ENCODE assay signal across 8 cellular contexts in the genomic region with DNA sequence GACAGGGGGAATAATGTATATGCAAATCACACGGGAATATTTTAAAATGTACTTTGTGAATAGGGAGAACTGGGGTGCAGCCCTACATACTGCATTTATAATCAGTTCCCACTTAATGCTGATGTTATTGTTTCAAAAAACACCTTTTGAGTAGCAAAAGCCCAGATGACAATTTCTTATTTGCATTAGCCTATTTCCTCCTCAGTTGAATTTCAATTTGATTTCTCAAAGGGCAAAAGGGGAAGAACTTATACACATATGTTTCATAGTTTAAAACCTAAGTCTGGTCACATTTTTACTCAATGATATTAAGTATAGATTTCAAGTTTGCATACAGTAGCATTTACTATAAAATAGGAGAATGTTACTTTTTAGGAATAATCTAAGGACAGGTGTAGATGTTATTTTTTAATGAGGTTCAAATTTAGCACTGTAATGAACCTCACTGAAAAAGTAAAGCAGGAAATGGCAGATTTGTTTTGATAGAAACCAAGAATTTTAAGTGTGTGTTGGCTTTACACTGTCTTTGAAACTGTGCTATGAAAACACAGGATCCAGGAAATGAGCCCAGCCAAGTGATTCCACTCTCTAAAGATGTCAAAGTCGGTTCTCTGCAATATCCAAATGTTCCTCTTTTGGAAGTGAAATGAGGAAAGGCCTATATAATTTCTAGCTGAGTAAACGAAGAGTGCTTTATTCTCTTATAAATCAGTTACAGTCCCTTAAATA.
DNase-seq lines count a peak whose midpoint lies in the region; ATAC-seq lines count a peak whose summit lies in the region.
"Had no signal": no experiment of that assay in that cellular context is flagged by ENCODE, and none has a peak within 500 bp of the region (broad histone marks: within the 10 kb centered on the region; RNA-seq: fewer than 3 reads in every experiment).

No MANE protein-coding gene starts in this region.

- peak; percentile 62 for ATAC-seq in GM19043 (IDR thresholded peaks at IDR 0.05; ENCODE audit: low read depth, unreplicated experiment)
- peak; percentile 62 for ATAC-seq in HG02943 (IDR thresholded peaks at IDR 0.05; ENCODE audit: low read depth, unreplicated experiment)
- peak; percentile 62 for ATAC-seq in activated CD8-positive, alpha-beta T cell treated with anti-CD3 and anti-CD28 coated beads, Interleukin-2, amount 10 ng/mL, durations not matched to agents 7 days and 5 days

- peaks cover 17% of the 10 kb centered on the region for H3K4me1 Mint-ChIP-seq in activated CD8-positive, alpha-beta T cell treated with anti-CD3 and anti-CD28 coated beads, Interleukin-2, amount 10 ng/mL, durations not matched to agents 7 days and 5 days (ENCODE audit: low read depth)

- DNase-seq in activated CD8-positive, alpha-beta T cell treated with anti-CD3 and anti-CD28 coated beads, Interleukin-2, amount 10 ng/mL, durations not matched to agents 7 days and 5 days = no peak
- DNase-seq in cerebellar nuclear complex (lab: John Stamatoyannopoulos, UW) (no peak), middle frontal gyrus (ENCODE audit: extremely low spot score, low spot score) (no peak), posterior vena cava (ENCODE audit: low spot score) (no peak)
- DNase-seq: pancreas had no signal

- POLR2A ChIA-PET in activated CD8-positive, alpha-beta T cell treated with anti-CD3 and anti-CD28 coated beads, Interleukin-2, amount 10 ng/mL, durations not matched to agents 7 days and 5 days (lab: Charles Lee) = interaction anchor here (1.0 to 2.2 kb wide), 4 partner anchors 100 to 368 kb away, joined by 3 to 11 read pairs (median 6); partner anchors contain the start of gene BTG1

- H3K27me3 ChIP-seq in muscle layer of duodenum (ENCODE audit: low read depth, low read length) = no peaks in the 10 kb centered on the region
- H3K27me3 ChIP-seq: pancreas had no signal

- no peak overlapping the region for H3K4me3 ChIP-seq in muscle layer of duodenum (ENCODE audit: low read depth in 1 of 2, low read length in 2 of 2)
- H3K4me3 ChIP-seq: pancreas had no signal

- no peaks in the 10 kb centered on the region for H3K27me3 Mint-ChIP-seq in activated CD8-positive, alpha-beta T cell treated with anti-CD3 and anti-CD28 coated beads, Interleukin-2, amount 10 ng/mL, durations not matched to agents 7 days and 5 days (ENCODE audit: low read depth)

- no peaks in the 10 kb centered on the region for H3K9me3 ChIP-seq in muscle layer of duodenum (ENCODE audit: control insufficient read depth in 1 of 2, low read length in 2 of 2)
- H3K9me3 ChIP-seq: pancreas had no signal

- no peaks in the 10 kb centered on the region for H3K36me3 ChIP-seq in muscle layer of duodenum (ENCODE audit: control insufficient read depth in 1 of 2, insufficient read depth in 2 of 2, low read length in 2 of 2)
- H3K36me3 ChIP-seq: pancreas had no signal

- intact Hi-C loops in posterior vena cava (cut with DNase I) = no loop called here

- peaks cover 6 to 7% of the 10 kb centered on the region in 2 donors for H3K4me1 ChIP-seq in muscle layer of duodenum (ENCODE audit: control insufficient read depth in 1 of 2, insufficient read depth in 2 of 2, low read length in 2 of 2)

- CTCF ChIA-PET in activated CD8-positive, alpha-beta T cell treated with anti-CD3 and anti-CD28 coated beads, Interleukin-2, amount 10 ng/mL, durations not matched to agents 7 days and 5 days (lab: Charles Lee) = interaction anchor here (0.7 to 1.6 kb wide), 6 partner anchors 18 to 430 kb away, joined by 3 to 10 read pairs (median 3); no protein-coding TSS in a partner anchor

- peak overlapping the region; percentile 54 for H3K27ac ChIP-seq in muscle layer of duodenum (ENCODE audit: low read length)

- H3K36me3 Mint-ChIP-seq in activated CD8-positive, alpha-beta T cell treated with anti-CD3 and anti-CD28 coated beads, Interleukin-2, amount 10 ng/mL, durations not matched to agents 7 days and 5 days (ENCODE audit: low read depth) = no peaks in the 10 kb centered on the region

- H3K9me3 Mint-ChIP-seq in activated CD8-positive, alpha-beta T cell treated with anti-CD3 and anti-CD28 coated beads, Interleukin-2, amount 10 ng/mL, durations not matched to agents 7 days and 5 days (ENCODE audit: insufficient read depth) = no peaks in the 10 kb centered on the region

- H3K4me3 Mint-ChIP-seq in activated CD8-positive, alpha-beta T cell treated with anti-CD3 and anti-CD28 coated beads, Interleukin-2, amount 10 ng/mL, durations not matched to agents 7 days and 5 days = no peak overlapping the region

- peak overlapping the region; percentile 81 for H3K27ac Mint-ChIP-seq in activated CD8-positive, alpha-beta T cell treated with anti-CD3 and anti-CD28 coated beads, Interleukin-2, amount 10 ng/mL, durations not matched to agents 7 days and 5 days
